Comparison of ENCODE assay signal across 1 cellular context in genomic region chr11:79973701-79974626, GRCh38.
TF ChIP-seq lines count a peak whose summit lies in the region.

No MANE protein-coding gene starts in this region.

TF ChIP-seq in WTC11, 78 proteins besides CTCF, POLR2A, EP300 and RAD21 (continued from another document):
- TF ChIP-seq ZNF512 (CRISPR knock-in tag; IDR thresholded peaks at IDR 0.05; ENCODE audit: borderline replicate concordance) (no peak), ZNF121 (CRISPR knock-in tag; IDR thresholded peaks at IDR 0.05) (no peak), HMGXB4 (CRISPR knock-in tag; IDR thresholded peaks at IDR 0.05) (no peak), TP53 (CRISPR knock-in tag; IDR thresholded peaks at IDR 0.05) (no peak), NFYB (CRISPR knock-in tag; conservative IDR thresholded peaks at IDR 0.05; ENCODE audit: low read depth) (no peak), AFF4 (CRISPR knock-in tag; IDR thresholded peaks at IDR 0.05; ENCODE audit: borderline replicate concordance) (no peak), ZNF416 (CRISPR knock-in tag; IDR thresholded peaks at IDR 0.05) (no peak), MXD4 (CRISPR knock-in tag; IDR thresholded peaks at IDR 0.05; ENCODE audit: borderline replicate concordance) (no peak)
TF ChIP-seq in WTC11: peak in this region for 0.
